ENCODE assay signal across 8 cellular contexts in genomic region chr6:188821-189655, GRCh38.
DNase-seq lines count a peak whose midpoint lies in the region; TF ChIP-seq lines count a peak whose summit lies in the region.

No MANE protein-coding gene starts in this region.

- H3K4ac ChIP-seq in H9 (ENCODE audit: low read depth, low read length) = no peak overlapping the region

- H3T11ph ChIP-seq in H9 (ENCODE audit: low read length) = no peak overlapping the region

- H3K36me3 ChIP-seq in Loucy (ENCODE audit: insufficient read depth, low read length) = no peaks in the 10 kb centered on the region

- H4K5ac ChIP-seq in H9 (ENCODE audit: insufficient read length, low read depth, low read length) = no peak overlapping the region

- no peak overlapping the region; a peak in 1 of 7 replicates for H3K27ac Mint-ChIP-seq in H9
- peak overlapping the region; percentile 84 for H3K27ac Mint-ChIP-seq in activated naive CD8-positive, alpha-beta T cell

- H2AFZ ChIP-seq in H9 (ENCODE audit: low read length) = no peak overlapping the region
- peak overlapping the region; percentile 68 for H2AFZ ChIP-seq in Loucy (ENCODE audit: low read length)

- no peak overlapping the region for H2BK120ac ChIP-seq in H9 (ENCODE audit: low read depth, low read length, poor library complexity, severe bottlenecking)

- H3K9me3 ChIP-seq in H9 (ENCODE audit: control insufficient read depth, low read depth, low read length) (no peaks in the 10 kb centered on the region), Loucy (ENCODE audit: insufficient read depth, low read depth, low read length) (no peaks in the 10 kb centered on the region)

- no peak overlapping the region for H2BK20ac ChIP-seq in H9 (ENCODE audit: low read depth, low read length, poor library complexity, severe bottlenecking)

- TF ChIP-seq CTCF in GM10266 (IDR thresholded peaks at IDR 0.05; ENCODE audit: control insufficient read depth, insufficient read depth, low read depth, missing control alignments) (peak; percentile 88), H9 (conservative IDR thresholded peaks at IDR 0.05) (peak; percentile 99), Loucy (conservative IDR thresholded peaks at IDR 0.05; ENCODE audit: low read length) (peak; percentile 98)

- no peaks in the 10 kb centered on the region for H3K9me2 ChIP-seq in Loucy (replicated peaks; ENCODE audit: low read depth, low read length)

- no peak overlapping the region for H4K91ac ChIP-seq in H9 (ENCODE audit: insufficient read length, low read depth, low read length)

- no peaks in the 10 kb centered on the region for H3K9me3 Mint-ChIP-seq in H9
- no peaks in the 10 kb centered on the region for H3K9me3 Mint-ChIP-seq in activated naive CD8-positive, alpha-beta T cell (ENCODE audit: low read depth)

- no peaks in the 10 kb centered on the region; the same call in none of the 2 replicates for H3K27me3 Mint-ChIP-seq in H9 (ENCODE audit: low read depth)
- no peaks in the 10 kb centered on the region for H3K27me3 Mint-ChIP-seq in activated naive CD8-positive, alpha-beta T cell

- peaks cover 3 to 6% of the 10 kb centered on the region in 2 experiments; a peak in 3 of 4 replicates for H3K4me1 Mint-ChIP-seq in H9
- H3K4me1 Mint-ChIP-seq in activated naive CD8-positive, alpha-beta T cell (ENCODE audit: low read depth) = peaks cover 51% of the 10 kb centered on the region

- no peak overlapping the region for H3K56ac ChIP-seq in H9 (ENCODE audit: insufficient read length, low read depth, low read length)

- intact Hi-C loops in cardiac septum (cut with DNase I) = no loop called here

- no peak overlapping the region for H3K14ac ChIP-seq in H9 (ENCODE audit: insufficient read depth, low read length)

- no peak overlapping the region for H2BK5ac ChIP-seq in H9 (ENCODE audit: insufficient read length, low read length)

- H3K9ac ChIP-seq in H9 (ENCODE audit: extremely low read depth, insufficient read length, low read length) (no peak overlapping the region), Loucy (ENCODE audit: low read depth, low read length, poor library complexity, severe bottlenecking) (peak overlapping the region; percentile 52)

- no peaks in the 10 kb centered on the region for H3K4me1 ChIP-seq in H9 (ENCODE audit: insufficient read depth, low read length)
- peaks cover 50% of the 10 kb centered on the region for H3K4me1 ChIP-seq in Loucy (ENCODE audit: insufficient read depth, low read length, poor library complexity, severe bottlenecking)

- H3K4me3 Mint-ChIP-seq in H9 = no peak overlapping the region
- H3K4me3 Mint-ChIP-seq in activated naive CD8-positive, alpha-beta T cell = peak overlapping the region; percentile 20

- DNase-seq in GM10266 (ENCODE audit: extremely low spot score) = peak; percentile 83
- DNase-seq in H9 = peak; percentile 93
- DNase-seq in SKM-1 (lab: John Stamatoyannopoulos, UW; ENCODE audit: unreplicated experiment) = peak; percentile 83
- DNase-seq in cardiac septum (ENCODE audit: low spot score) = peak; percentile 91
- DNase-seq in pulmonary artery endothelial cell (ENCODE audit: low read depth, low spot score) = peak; percentile 33
- DNase-seq in T1000 (lab: John Stamatoyannopoulos, UW) = no peak

- H3K79me1 ChIP-seq in H9 (ENCODE audit: insufficient read depth, low read depth, low read length, poor library complexity, severe bottlenecking) = no peaks in the 10 kb centered on the region

- H3K4me3 ChIP-seq in Loucy (ENCODE audit: low read length, poor library complexity, severe bottlenecking) = no peak overlapping the region

- peaks cover 1% of the 10 kb centered on the region; the same call in 1 of the 2 replicates for H3F3A ChIP-seq in Loucy (ENCODE audit: low read depth)

- no peak overlapping the region for H2BK15ac ChIP-seq in H9 (ENCODE audit: low read depth, low read length)

- no peaks in the 10 kb centered on the region for H4K20me1 ChIP-seq in H9 (ENCODE audit: control insufficient read depth, insufficient read depth, insufficient read length)
- no peaks in the 10 kb centered on the region for H4K20me1 ChIP-seq in Loucy (ENCODE audit: insufficient read depth, low read length, poor library complexity, severe bottlenecking)

- H3K36me3 Mint-ChIP-seq in H9 (ENCODE audit: insufficient read depth in 1 of 3, low read depth in 3 of 3) = no peaks in the 10 kb centered on the region
- H3K36me3 Mint-ChIP-seq in activated naive CD8-positive, alpha-beta T cell = no peaks in the 10 kb centered on the region

- no peak overlapping the region for H3K18ac ChIP-seq in H9 (ENCODE audit: insufficient read length, low read depth, low read length)

- H3K79me2 ChIP-seq in H9 (ENCODE audit: insufficient read depth, low read length) (no peaks in the 10 kb centered on the region), Loucy (ENCODE audit: insufficient read depth, low read length) (no peaks in the 10 kb centered on the region)

- no peak overlapping the region for H3K4me2 ChIP-seq in H9 (ENCODE audit: insufficient read depth, insufficient read length, low read length)
- peak overlapping the region; percentile 35 for H3K4me2 ChIP-seq in Loucy (ENCODE audit: low read depth, low read length, poor library complexity, severe bottlenecking)

- no peak overlapping the region for H3K27ac ChIP-seq in H9 (ENCODE audit: insufficient read length, low read depth, low read length)

- H3K23ac ChIP-seq in H9 (ENCODE audit: insufficient read length, low read depth, low read length) = no peak overlapping the region

- H3K27me3 ChIP-seq in H9 (ENCODE audit: insufficient read depth, low read length) = no peaks in the 10 kb centered on the region
- H3K27me3 ChIP-seq in Loucy (ENCODE audit: insufficient read depth, low read length, poor library complexity, severe bottlenecking) = no peaks in the 10 kb centered on the region

- H2AK5ac ChIP-seq in H9 (ENCODE audit: insufficient read length, low read length) = no peak overlapping the region

- H4K8ac ChIP-seq in H9 (replicated peaks; ENCODE audit: insufficient read length, low read depth, low read length) = no peak overlapping the region

- no CpG with 5 or more reads among the region's 13 CpGs for WGBS in H9 (ENCODE audit: extremely low coverage, insufficient read length, low lambda C conversion rate)

- H3K23me2 ChIP-seq in H9 (ENCODE audit: insufficient read length, low read depth, low read length, poor library complexity, severe bottlenecking) = no peaks in the 10 kb centered on the region

- H2BK12ac ChIP-seq in H9 (ENCODE audit: insufficient read length, low read depth, low read length) = no peak overlapping the region
